20 cellular contexts compared by ENCODE assay signal in the genomic region with DNA sequence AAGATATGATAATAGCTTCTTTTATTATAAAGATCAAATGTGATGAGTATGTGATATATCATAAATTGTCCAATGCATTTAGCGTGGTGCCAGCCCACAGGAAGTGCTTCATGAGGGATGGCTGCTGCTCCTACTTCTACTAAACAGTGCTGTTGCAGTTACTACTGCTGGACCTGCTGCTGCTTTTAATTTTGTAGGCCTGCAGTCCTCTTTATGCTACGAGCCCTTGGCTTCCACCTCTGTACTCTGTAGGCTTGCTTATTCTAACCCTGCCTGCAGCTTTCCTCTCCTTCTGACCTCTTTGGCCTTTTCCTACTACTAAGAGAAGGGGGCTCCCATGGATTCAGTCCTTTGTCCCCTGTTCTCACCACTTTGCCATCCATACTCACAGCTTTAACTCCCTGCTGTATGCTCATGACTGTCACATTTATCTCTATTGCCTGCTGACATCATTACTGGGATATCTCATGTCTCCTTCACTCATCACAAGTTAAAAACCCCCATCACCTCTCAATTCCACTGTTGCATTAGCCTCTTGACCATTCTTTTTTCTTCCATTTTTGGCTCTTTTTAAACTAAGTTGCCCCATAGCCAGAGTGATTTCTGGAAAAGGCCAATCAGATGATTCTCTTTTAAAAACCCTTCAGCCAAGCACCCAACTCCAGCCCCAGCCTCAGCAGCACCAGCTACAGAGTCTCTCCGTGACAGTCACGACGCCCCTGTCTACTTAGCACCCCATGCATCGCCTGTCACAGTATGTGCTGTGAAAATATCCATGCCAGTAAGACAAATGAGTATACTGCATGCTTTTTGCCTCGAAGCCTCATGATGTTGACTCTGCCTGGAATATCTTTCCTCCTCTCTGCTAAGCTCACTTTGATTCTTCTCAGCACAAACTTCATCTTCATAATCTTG. TPM values are rescaled to one million over a fixed set of nuclear protein-coding genes. Genes with fewer than 3 reads are reported as not detected.
DNase-seq lines count a peak whose midpoint lies in the region; ATAC-seq and TF ChIP-seq lines count a peak whose summit lies in the region.
"Had no signal": no experiment of that assay in that cellular context is flagged by ENCODE, and none has a peak within 500 bp of the region (broad histone marks: within the 10 kb centered on the region; RNA-seq: fewer than 3 reads in every experiment).

No MANE protein-coding gene starts in this region.

- H3K27ac Mint-ChIP-seq in activated T-cell treated with anti-CD3 and anti-CD28 coated beads, Interleukin-2, amount 50 U/mL, for 72 hours, result peak overlapping the region; percentile 36
- peak overlapping the region; percentile 25 to 77 for H3K27ac Mint-ChIP-seq in T-cell
- H3K27ac Mint-ChIP-seq: mesothelial cell of epicardium had no signal

- no peak overlapping the region for H2AFZ ChIP-seq in OCI-LY7 (ENCODE audit: low read length)

- H3K27ac ChIP-seq in left ventricle myocardium inferior (replicated peaks) (peak overlapping the region; percentile 66), psoas muscle (no peak overlapping the region), OCI-LY7 (ENCODE audit: low read depth, low read length, poor library complexity, severe bottlenecking) (no peak overlapping the region)
- H3K27ac ChIP-seq: A549, BLaER1, spleen had no signal

- no peaks in the 10 kb centered on the region for H3K27me3 Mint-ChIP-seq in activated T-cell treated with anti-CD3 and anti-CD28 coated beads, Interleukin-2, amount 50 U/mL, for 72 hours (ENCODE audit: low read depth)
- H3K27me3 Mint-ChIP-seq in T-cell, result no peaks in the 10 kb centered on the region

- H3K36me3 ChIP-seq in left ventricle myocardium inferior (no peaks in the 10 kb centered on the region), psoas muscle (ENCODE audit: insufficient read depth in 1 of 2, low read depth in 1 of 2) (no peaks in the 10 kb centered on the region), OCI-LY7 (ENCODE audit: insufficient read depth, low read length) (no peaks in the 10 kb centered on the region)
- H3K36me3 ChIP-seq: spleen had no signal

- intact Hi-C loops in left ventricle myocardium inferior (cut with micrococcal nuclease), result no loop called here
- intact Hi-C loops in psoas muscle (cut with DNase I), result no loop called here
- intact Hi-C loops in OCI-LY7 (cut with micrococcal nuclease; ENCODE audit: unreplicated experiment), result no loop called here

- peaks cover 0 to 1% of the 10 kb centered on the region in 2 donors for H3K36me3 Mint-ChIP-seq in activated T-cell treated with anti-CD3 and anti-CD28 coated beads, Interleukin-2, amount 50 U/mL, for 72 hours (ENCODE audit: insufficient read depth in 2 of 2)
- H3K36me3 Mint-ChIP-seq in T-cell, result peaks cover 21% of the 10 kb centered on the region
- H3K36me3 Mint-ChIP-seq: mesothelial cell of epicardium had no signal

- no peak overlapping the region for H3K4me3 ChIP-seq in left ventricle myocardium inferior
- H3K4me3 ChIP-seq in psoas muscle, result no peak overlapping the region
- no peak overlapping the region for H3K4me3 ChIP-seq in OCI-LY7 (ENCODE audit: low read depth, low read length, poor library complexity, severe bottlenecking)
- H3K4me3 ChIP-seq: A549, BLaER1, spleen had no signal

- H3K27me3 ChIP-seq in left ventricle myocardium inferior (ENCODE audit: low read depth) (no peaks in the 10 kb centered on the region), psoas muscle (ENCODE audit: insufficient read depth in 3 of 3, low read length in 2 of 3) (no peaks in the 10 kb centered on the region)
- H3K27me3 ChIP-seq: BLaER1, spleen had no signal

- no peak overlapping the region for H3K4me2 ChIP-seq in OCI-LY7 (ENCODE audit: low read length)
- H3K4me2 ChIP-seq: A549 had no signal

- no peaks in the 10 kb centered on the region for H3K9me3 Mint-ChIP-seq in activated T-cell treated with anti-CD3 and anti-CD28 coated beads, Interleukin-2, amount 50 U/mL, for 72 hours
- no peaks in the 10 kb centered on the region for H3K9me3 Mint-ChIP-seq in T-cell
- H3K9me3 Mint-ChIP-seq: mesothelial cell of epicardium had no signal

- no TSS peak for BruUV-seq in OCI-LY7 (replicated peaks; lab: Mats Ljungman, UMichigan)

- ATAC-seq in activated T-cell treated with anti-CD3 and anti-CD28 coated beads, Interleukin-2, amount 50 U/mL, for 72 hours (replicated peaks in 1 of 2), result no peak
- ATAC-seq in T-cell (replicated peaks in 1 of 4) (peak in 2 of 4 experiments; percentile 32 to 47), psoas muscle (peak in 3 of 4 donors; percentile 40 to 47 (median 41)), HG03108 (IDR thresholded peaks at IDR 0.05; ENCODE audit: unreplicated experiment) (no peak)
- ATAC-seq: A549 had no signal

- H3K9me2 ChIP-seq in OCI-LY7 (ENCODE audit: insufficient read depth, low read length), result no peaks in the 10 kb centered on the region

- WGBS in psoas muscle, 3 donors, result 70 to 86% (median 73%) methylated on average over 7 of the region's 7 CpGs

- POLR2A ChIA-PET in T-cell (lab: Charles Lee), result no interaction called here
- POLR2A ChIA-PET in OCI-LY7 (lab: Charles Lee), result interaction anchor here (1.2 to 2.1 kb wide), 2 partner anchors 11 to 19 kb away, joined by 3 to 5 read pairs; no protein-coding TSS in a partner anchor

- no peaks in the 10 kb centered on the region for H3K9me3 ChIP-seq in left ventricle myocardium inferior (replicated peaks)
- no peaks in the 10 kb centered on the region for H3K9me3 ChIP-seq in psoas muscle
- no peaks in the 10 kb centered on the region for H3K9me3 ChIP-seq in OCI-LY7 (ENCODE audit: low read length)
- H3K9me3 ChIP-seq: A549, BLaER1, spleen had no signal

- H3K79me2 ChIP-seq in OCI-LY7 (ENCODE audit: insufficient read depth, low read depth, low read length), result peaks cover 4% of the 10 kb centered on the region; the same call in 1 of the 2 replicates

- TF ChIP-seq CTCF in left ventricle myocardium inferior (IDR thresholded peaks at IDR 0.05; ENCODE audit: borderline replicate concordance) (no peak), psoas muscle (IDR thresholded peaks at IDR 0.05) (no peak), OCI-LY7 (conservative IDR thresholded peaks at IDR 0.05; ENCODE audit: low read length) (no peak)

- CTCF ChIA-PET in T-cell (lab: Charles Lee) (no interaction called here), OCI-LY7 (lab: Charles Lee; ENCODE audit: unreplicated experiment) (no interaction called here)

- peaks cover 8% of the 10 kb centered on the region; the same call in 1 of the 2 replicates for H4K20me1 ChIP-seq in OCI-LY7 (ENCODE audit: insufficient read depth, low read length)

- peaks cover 65% of the 10 kb centered on the region for H3K4me1 Mint-ChIP-seq in activated T-cell treated with anti-CD3 and anti-CD28 coated beads, Interleukin-2, amount 50 U/mL, for 72 hours (ENCODE audit: low read depth)
- H3K4me1 Mint-ChIP-seq in T-cell, result peaks cover 90 to 95% (median 92%) of the 10 kb centered on the region in 3 donors

- peaks cover 95% of the 10 kb centered on the region for H3K4me1 ChIP-seq in left ventricle myocardium inferior
- peaks cover 77% of the 10 kb centered on the region for H3K4me1 ChIP-seq in psoas muscle
- H3K4me1 ChIP-seq in OCI-LY7 (ENCODE audit: insufficient read depth, low read length, poor library complexity, severe bottlenecking), result no peaks in the 10 kb centered on the region
- H3K4me1 ChIP-seq: A549 had no signal

- no peak for DNase-seq in activated T-cell treated with anti-CD3 and anti-CD28 coated beads, Interleukin-2, amount 50 U/mL, for 72 hours
- DNase-seq in activated T-cell treated with anti-CD3 and anti-CD28 coated beads, Interleukin-2, amount 50 U/mL, for 48 hours, result no peak
- DNase-seq in T-cell (no peak), left ventricle myocardium inferior (no peak), psoas muscle (no peak), OCI-LY7 (ENCODE audit: low spot score) (no peak), HK-2 (ENCODE audit: unreplicated experiment) (no peak)
- DNase-seq: activated CD4-positive, CD25-positive, alpha-beta regulatory T cell; amniotic stem cell; central memory CD4-positive, alpha-beta T cell; foreskin melanocyte; NCI-H2171 treated with DMSO at 0.1 percent for 48 hours; NCI-H526; RPMI8226; spleen had no signal

- H3K4me3 Mint-ChIP-seq in activated T-cell treated with anti-CD3 and anti-CD28 coated beads, Interleukin-2, amount 50 U/mL, for 72 hours, result no peak overlapping the region
- peak overlapping the region in 1 of 3 donors; percentile 43 for H3K4me3 Mint-ChIP-seq in T-cell
- H3K4me3 Mint-ChIP-seq: mesothelial cell of epicardium had no signal

RNA-seq across cellular contexts. Expression of gene PLCL2, which starts 56.3 kb away (rescaled TPM):
- total RNA-seq in activated T-cell treated with anti-CD3 and anti-CD28 coated beads, Interleukin-2, amount 50 U/mL, for 72 hours, result 10 to 100 TPM; 22.9 to 24.7 TPM
- total RNA-seq in T-cell (10 to 100 TPM; 53.4 to 68.1 (median 60.9) TPM), left ventricle myocardium inferior (48.1 TPM), psoas muscle (10 to 100 TPM; 16.4 to 32.7 (median 23.5) TPM), OCI-LY7 (2022) (34.1 and 41.1 TPM in 2 replicates)
- polyA plus RNA-seq in psoas muscle, result 10 to 100 TPM in 2 of 3 donors, 1 to 10 TPM in 1; 4.2 to 23.2 (median 14.0) TPM
- total RNA-seq in OCI-LY7 (2014; rRNA removed; shearing (Covaris generic)), result 41.6 and 42.8 TPM in 2 replicates
- total RNA-seq: G401 had no signal

Comparison
In these comparisons a context has a peak if more than half of its experiments do, and no peak if none do; other contexts are left out.
1. ATAC-seq: peak in psoas muscle (3 of 4); none in activated T-cell treated with anti-CD3 and anti-CD28 coated beads, Interleukin-2, amount 50 U/mL, for 72 hours (0 of 2) and HG03108 (single experiment).